In the genomic region with DNA sequence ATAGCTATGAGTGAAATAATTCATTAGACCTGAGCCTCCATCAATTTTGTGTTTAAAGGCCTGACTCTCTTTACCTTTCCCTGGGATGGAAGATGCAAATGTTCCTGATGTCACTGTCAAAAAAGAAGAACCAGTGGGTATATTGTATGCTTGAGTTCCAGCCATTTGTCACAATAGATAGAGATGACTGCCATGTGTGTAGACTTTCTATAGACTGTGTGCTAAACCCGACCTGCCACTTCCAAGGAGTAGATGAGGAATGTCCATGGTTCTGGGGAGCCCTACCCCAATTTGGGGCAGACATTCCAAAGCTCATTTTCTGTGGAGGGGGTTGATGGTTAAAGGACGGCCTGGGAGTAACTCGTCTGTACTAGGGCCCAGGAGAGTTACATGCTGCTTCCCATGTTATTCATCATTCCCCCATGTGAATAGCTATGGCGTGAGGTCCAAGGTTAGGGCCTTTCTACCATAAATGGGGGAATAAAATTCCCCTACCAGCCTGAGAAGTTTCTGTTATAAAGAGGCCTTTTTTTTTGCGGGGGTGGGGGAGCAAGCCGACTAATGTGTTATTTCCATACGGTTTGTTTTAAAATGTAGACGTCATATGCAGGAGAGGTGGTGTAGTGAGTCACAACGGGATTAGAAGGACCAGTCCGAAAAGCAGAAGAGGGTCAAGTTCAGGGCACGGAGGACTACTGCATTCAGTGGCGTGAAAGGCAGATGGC, we compare ENCODE assay signal across 11 cellular contexts. TPM values are rescaled to one million over a fixed set of nuclear protein-coding genes. Genes with fewer than 3 reads are reported as not detected.
DNase-seq lines count a peak whose midpoint lies in the region; ATAC-seq, FAIRE-seq and TF ChIP-seq lines count a peak whose summit lies in the region.
"Had no signal": no experiment of that assay in that cellular context is flagged by ENCODE, and none has a peak within 500 bp of the region (broad histone marks: within the 10 kb centered on the region; RNA-seq: fewer than 3 reads in every experiment).

No MANE protein-coding gene starts in this region.

- H3K9ac ChIP-seq in SK-N-SH (no peak overlapping the region), GM12878 (ENCODE audit: control insufficient read depth, insufficient read depth, low read length) (no peak overlapping the region)

- no peak for ATAC-seq in SK-N-SH treated with all-trans-retinoic acid at 6 μM for 48 hours
- ATAC-seq in HG03280 (IDR thresholded peaks at IDR 0.05; ENCODE audit: unreplicated experiment), result peak; percentile 63
- ATAC-seq in GM12878, result peak; percentile 92
- ATAC-seq in GM18498 (IDR thresholded peaks at IDR 0.05; ENCODE audit: unreplicated experiment), result no peak
- ATAC-seq in GM18517 (IDR thresholded peaks at IDR 0.05; ENCODE audit: unreplicated experiment), result no peak

- H3K9me3 ChIP-seq in SK-N-SH (no peaks in the 10 kb centered on the region), GM12878 (replicated peaks; ENCODE audit: control insufficient read depth, insufficient read depth, low read length) (peaks cover under 1% of the 10 kb centered on the region; the same call in 2 of the 3 replicates)

- in situ Hi-C loops in GM12878 (cut with MboI), result no loop called here

- DNase-seq in SK-N-SH (no peak), GM12878 (ENCODE audit: low read depth, low spot score) (no peak), non-pigmented ciliary epithelial cell (ENCODE audit: low read depth) (peak; percentile 89), head of caudate nucleus (no peak)
- DNase-seq: 8988T; NCI-H510A treated with DMSO at 0.1 percent for 48 hours; stimulated activated CD8-positive, alpha-beta memory T cell treated with anti-CD3 and anti-CD28 coated beads, Interleukin-4, amount 100 ng/mL, for 48 hours had no signal

- no TSS peak for BruUV-seq in GM12878 (replicated peaks; lab: Mats Ljungman, UMichigan)

- TF ChIP-seq CTCF in SK-N-SH (IDR thresholded peaks at IDR 0.05), result no peak
- no peak for TF ChIP-seq CTCF in GM12878 (IDR thresholded peaks at IDR 0.05 in 2 of 3, conservative IDR thresholded peaks at IDR 0.05 in 1 of 3; ENCODE audit: control insufficient read depth in 2 of 3, extremely low read depth in 1 of 3, insufficient read depth in 1 of 3, low read depth in 3 of 3, low read length in 3 of 3)

- peaks cover 6% of the 10 kb centered on the region for H3F3A ChIP-seq in SK-N-SH (replicated peaks; ENCODE audit: insufficient read depth)

- H3K4me1 ChIP-seq in SK-N-SH (ENCODE audit: control insufficient read depth in 1 of 2, insufficient read depth in 2 of 2, low read depth in 1 of 2, low read length in 1 of 2), result peaks cover 0 to 7% of the 10 kb centered on the region in 2 experiments; a peak in 1 of 4 replicates
- peaks cover 15% of the 10 kb centered on the region for H3K4me1 ChIP-seq in GM12878 (ENCODE audit: control insufficient read depth, insufficient read depth, low read length)

- RAD21 ChIA-PET in GM12878 (lab: Charles Lee; ENCODE audit: unreplicated experiment), result interaction anchor here (0.8 to 3.3 kb wide), 21 partner anchors 9 to 130 kb away, joined by 3 to 26 read pairs (median 5); partner anchors contain the start of genes CKAP2L and IL1A

- CTCF ChIA-PET in SK-N-SH (lab: Yijun Ruan, JAX) (no interaction called here), GM12878 (lab: Yijun Ruan, JAX) (interaction anchor here (0.6 to 2.2 kb wide), 9 partner anchors 9 to 129 kb away, joined by 3 to 13 read pairs (median 7); no protein-coding TSS in a partner anchor)

- H3K27ac ChIP-seq in SK-N-SH (ENCODE audit: low read depth in 2 of 2, low read length in 1 of 2), result no peak overlapping the region
- peak overlapping the region; percentile 55 for H3K27ac ChIP-seq in GM12878 (ENCODE audit: control insufficient read depth, insufficient read depth)

- H3K36me3 ChIP-seq in SK-N-SH (replicated peaks in 1 of 2; ENCODE audit: control insufficient read depth in 1 of 2, insufficient read depth in 2 of 2, low read length in 1 of 2), result no peaks in the 10 kb centered on the region
- no peaks in the 10 kb centered on the region for H3K36me3 ChIP-seq in GM12878 (ENCODE audit: control insufficient read depth in 2 of 2, insufficient read depth in 2 of 2, low read length in 1 of 2)

- SMC1A ChIA-PET in GM12878 (lab: Charles Lee; ENCODE audit: uncharacterized antibody, unreplicated experiment), result interaction anchor here (0.7 to 5.0 kb wide), 23 partner anchors 9 to 108 kb away, joined by 3 to 30 read pairs (median 5); partner anchors contain the start of gene IL1B

- TF ChIP-seq POLR2A in GM12878 (IDR thresholded peaks at IDR 0.05; ENCODE audit: low read depth, low read length), result no peak

- FAIRE-seq in GM12878 (lab: Jason Lieb, UNC), result peak; percentile 13

- TF ChIP-seq EP300 in SK-N-SH (IDR thresholded peaks at IDR 0.05; ENCODE audit: borderline replicate concordance in 1 of 2, low read depth in 1 of 2, low read length in 1 of 2) (no peak), GM12878 (IDR thresholded peaks at IDR 0.05; ENCODE audit: borderline replicate concordance in 1 of 2, control insufficient read depth in 1 of 2, low read depth in 2 of 2, low read length in 2 of 2) (peak in 1 of 2 experiments; percentile 74; a peak in 3 of 4 replicates)

- TF ChIP-seq RAD21 in SK-N-SH (IDR thresholded peaks at IDR 0.05; ENCODE audit: low read length) (no peak), GM12878 (IDR thresholded peaks at IDR 0.05; ENCODE audit: insufficient read depth, low read depth, low read length) (no peak; the same call in 1 of the 2 replicates)

- H2AFZ ChIP-seq in SK-N-SH (ENCODE audit: low read depth) (0 out of 2 replicates have a peak overlapping the region, but pooled peaks have one; percentile 71), GM12878 (ENCODE audit: control insufficient read depth, low read depth, low read length) (peak overlapping the region; percentile 57)

- H3K27me3 ChIP-seq in SK-N-SH (ENCODE audit: insufficient read depth) (no peaks in the 10 kb centered on the region), GM12878 (replicated peaks in 1 of 2; ENCODE audit: control insufficient read depth in 2 of 2, insufficient read depth in 2 of 2, low read length in 1 of 2) (no peaks in the 10 kb centered on the region)

- no peaks in the 10 kb centered on the region for H3K79me2 ChIP-seq in SK-N-SH (ENCODE audit: insufficient read depth)
- no peaks in the 10 kb centered on the region for H3K79me2 ChIP-seq in GM12878 (ENCODE audit: control insufficient read depth, insufficient read depth, low read length)

- H4K20me1 ChIP-seq in SK-N-SH (ENCODE audit: insufficient read depth) (no peaks in the 10 kb centered on the region), GM12878 (ENCODE audit: control insufficient read depth, insufficient read depth) (no peaks in the 10 kb centered on the region)

- intact Hi-C loops in GM12878 (cut with micrococcal nuclease; ENCODE audit: unreplicated experiment) (loop anchor here (2.0 kb wide), 2 partner anchors 56 to 68 kb away; no protein-coding TSS in a partner anchor), head of caudate nucleus (cut with DNase I) (no loop called here)

- H3K9me2 ChIP-seq in SK-N-SH, result no peaks in the 10 kb centered on the region

- H3K4me3 ChIP-seq in SK-N-SH (ENCODE audit: low read depth in 2 of 2, low read length in 1 of 2), result no peak overlapping the region
- H3K4me3 ChIP-seq in GM12878, result no peak overlapping the region

- POLR2A ChIA-PET in SK-N-SH (lab: Yijun Ruan, JAX) (no interaction called here), GM12878 (lab: Charles Lee) (interaction anchor here (0.8 to 3.1 kb wide), 12 partner anchors 10 to 73 kb away, joined by 3 to 15 read pairs (median 4); partner anchors contain the start of gene IL1B)

- WGBS in SK-N-SH (ENCODE audit: low lambda C conversion rate), result 84% methylated on average over 12 of the region's 12 CpGs
- 2% methylated on average over 12 of the region's 12 CpGs for WGBS in GM12878 (ENCODE audit: insufficient coverage, insufficient replicate concordance, low lambda C conversion rate, missing lambda C conversion rate)

- H3K4me2 ChIP-seq in SK-N-SH, result no peak overlapping the region
- peak overlapping the region; percentile 26; the same call in 1 of the 2 replicates for H3K4me2 ChIP-seq in GM12878 (ENCODE audit: control insufficient read depth, insufficient read depth)

RNA-seq across cellular contexts. Expression of gene IL1B, which starts 24.1 kb away (rescaled TPM):
- polyA plus RNA-seq in SK-N-SH (2012; rRNA removed) (0.25 and 0.60 TPM in 2 replicates), GM12878 (2011; rRNA removed) (0.30 and 0.35 TPM in 2 replicates), GM12878 (2014; fragmentation: Illumina TruSeq; extraction: Trizol) (1.3 and 1.4 TPM in 2 replicates), GM12878 (2014; fragmentation: Nextera tagmentation; extraction: Ambion mirVana) (1 to 10 TPM in 1 of 2 experiments, under 1 TPM in 1; 0.57 to 1.6 TPM), GM12878 (2014; rRNA removed) (0.88 and 1.2 TPM in 2 replicates), GM12878 (2016; fragmentation: Nextera tagmentation; extraction: Ambion mirVana) (under 1 TPM; 0.20 to 0.32 TPM)
- 0.21 and 0.30 TPM in 2 replicates for polyA plus RNA-seq in SK-N-SH (2012; cell fraction: cytosol; rRNA removed)
- polyA plus RNA-seq in SK-N-SH (2012; cell fraction: nucleus; rRNA removed), result 0.69 and 0.92 TPM in 2 replicates
- 3.2 and 7.2 TPM in 2 replicates for total RNA-seq in GM12878 (2013; cell fraction: nucleolus; rRNA removed)
- total RNA-seq in GM12878 (2014; rRNA removed) (0.93 and 1.4 TPM in 2 replicates), GM12878 (2014; rRNA removed; fragmentation: Illumina TruSeq; extraction: Trizol) (0.88 and 1.0 TPM in 2 replicates), GM12878 (2021) (0.64 and 0.72 TPM in 2 replicates)
- 1.4 TPM for polyA plus RNA-seq in GM12878 (2011; ENCODE audit: low read depth)
- 0.15 and 0.17 TPM in 2 replicates for polyA plus RNA-seq in GM12878 (2011; cell fraction: cytosol; rRNA removed)
- polyA plus RNA-seq in GM12878 (2011; cell fraction: nucleus; rRNA removed), result 0.10 and 0.43 TPM in 2 replicates
- 1.5 and 2.0 TPM in 2 replicates for polyA plus RNA-seq in GM12878 (2012)
- polyA minus RNA-seq in GM12878 (2011; rRNA and poly(A)+ RNA removed), result 0.93 TPM in 1 of 2 replicates, not detected in the other
- polyA minus RNA-seq in GM12878 (2011; cell fraction: cytosol; rRNA and poly(A)+ RNA removed), result not detected in 2 replicates
- polyA minus RNA-seq in GM12878 (2011; cell fraction: nucleus; rRNA and poly(A)+ RNA removed), result 0.36 TPM in 1 of 2 replicates, not detected in the other

RNA-seq across cellular contexts. Expression of gene IL1A, which starts 28.2 kb away (rescaled TPM):
- polyA plus RNA-seq in SK-N-SH (2012; rRNA removed) (not detected in 2 replicates), GM12878 (2011; rRNA removed) (0.10 TPM in 1 of 2 replicates, not detected in the other), GM12878 (2014; fragmentation: Illumina TruSeq; extraction: Trizol) (8.3 and 14.3 TPM in 2 replicates), GM12878 (2014; fragmentation: Nextera tagmentation; extraction: Ambion mirVana) (1 to 10 TPM; 5.7 to 8.7 TPM), GM12878 (2014; rRNA removed) (5.6 and 7.2 TPM in 2 replicates), GM12878 (2016; fragmentation: Nextera tagmentation; extraction: Ambion mirVana) (1 to 10 TPM; 3.2 to 3.8 TPM)
- polyA plus RNA-seq in SK-N-SH (2012; cell fraction: cytosol; rRNA removed), result 0.01 and 0.03 TPM in 2 replicates
- polyA plus RNA-seq in SK-N-SH (2012; cell fraction: nucleus; rRNA removed), result not detected in 2 replicates
- total RNA-seq in GM12878 (2013; cell fraction: nucleolus; rRNA removed), result not detected in 2 replicates
- total RNA-seq in GM12878 (2014; rRNA removed) (7.7 and 10.6 TPM in 2 replicates), GM12878 (2014; rRNA removed; fragmentation: Illumina TruSeq; extraction: Trizol) (8.2 and 9.5 TPM in 2 replicates), GM12878 (2021) (6.1 and 6.6 TPM in 2 replicates)
- 4.5 TPM for polyA plus RNA-seq in GM12878 (2011; ENCODE audit: low read depth)
- not detected in 2 replicates for polyA plus RNA-seq in GM12878 (2011; cell fraction: cytosol; rRNA removed)
- not detected in 2 replicates for polyA plus RNA-seq in GM12878 (2011; cell fraction: nucleus; rRNA removed)
- polyA plus RNA-seq in GM12878 (2012), result 4.3 and 5.9 TPM in 2 replicates
- polyA minus RNA-seq in GM12878 (2011; rRNA and poly(A)+ RNA removed), result not detected in 2 replicates
- not detected in 2 replicates for polyA minus RNA-seq in GM12878 (2011; cell fraction: cytosol; rRNA and poly(A)+ RNA removed)
- polyA minus RNA-seq in GM12878 (2011; cell fraction: nucleus; rRNA and poly(A)+ RNA removed), result not detected in 2 replicates

RNA-seq across cellular contexts. Expression of gene CKAP2L, which starts 48.1 kb away (rescaled TPM):
- 2.9 TPM in 2 replicates for polyA plus RNA-seq in SK-N-SH (2012; rRNA removed)
- 3.8 and 4.4 TPM in 2 replicates for polyA plus RNA-seq in SK-N-SH (2012; cell fraction: cytosol; rRNA removed)
- polyA plus RNA-seq in SK-N-SH (2012; cell fraction: nucleus; rRNA removed), result 0.86 and 2.0 TPM in 2 replicates
- 21.8 and 25.7 TPM in 2 replicates for total RNA-seq in GM12878 (2013; cell fraction: nucleolus; rRNA removed)
- total RNA-seq in GM12878 (2014; rRNA removed), result 18.1 and 21.1 TPM in 2 replicates
- total RNA-seq in GM12878 (2014; rRNA removed; fragmentation: Illumina TruSeq; extraction: Trizol), result 18.2 and 19.0 TPM in 2 replicates
- 20.7 and 23.7 TPM in 2 replicates for total RNA-seq in GM12878 (2021)
- 6.5 TPM for polyA plus RNA-seq in GM12878 (2011; ENCODE audit: low read depth)
- 14.9 and 20.8 TPM in 2 replicates for polyA plus RNA-seq in GM12878 (2011; rRNA removed)
- polyA plus RNA-seq in GM12878 (2011; cell fraction: cytosol; rRNA removed), result 5.2 and 5.7 TPM in 2 replicates
- polyA plus RNA-seq in GM12878 (2011; cell fraction: nucleus; rRNA removed), result 5.7 and 6.7 TPM in 2 replicates
- polyA plus RNA-seq in GM12878 (2012), result 7.9 and 8.2 TPM in 2 replicates
- polyA plus RNA-seq in GM12878 (2014; fragmentation: Illumina TruSeq; extraction: Trizol), result 30.6 and 38.3 TPM in 2 replicates
- 10 to 100 TPM; 10.5 to 19.7 TPM for polyA plus RNA-seq in GM12878 (2014; fragmentation: Nextera tagmentation; extraction: Ambion mirVana)
- polyA plus RNA-seq in GM12878 (2014; rRNA removed), result 13.7 and 14.5 TPM in 2 replicates
- polyA plus RNA-seq in GM12878 (2016; fragmentation: Nextera tagmentation; extraction: Ambion mirVana), result 10 to 100 TPM; 27.4 to 37.4 TPM
- 10.6 and 14.6 TPM in 2 replicates for polyA minus RNA-seq in GM12878 (2011; rRNA and poly(A)+ RNA removed)
- polyA minus RNA-seq in GM12878 (2011; cell fraction: cytosol; rRNA and poly(A)+ RNA removed), result 4.5 and 7.5 TPM in 2 replicates
- 14.0 and 18.1 TPM in 2 replicates for polyA minus RNA-seq in GM12878 (2011; cell fraction: nucleus; rRNA and poly(A)+ RNA removed)

Comparison
In these comparisons a context has a peak if more than half of its experiments do, and no peak if none do; other contexts are left out.
1. ATAC-seq: peak in HG03280 (single experiment) and GM12878 (single experiment); none in SK-N-SH treated with all-trans-retinoic acid at 6 μM for 48 hours (single experiment), GM18498 (single experiment) and GM18517 (single experiment).
2. Of the 26 proteins assayed by ChIP-seq in both GM12878 and SK-N-SH: peak only in GM12878: FOXM1, MEF2A, NFIC, TAF1 and YY1; only in SK-N-SH: none; in both: none; in neither: 20; mixed calls (peak in some experiments, not most) for 1.